Comparison of ENCODE assay signal across 1 cellular context in the genomic region with DNA sequence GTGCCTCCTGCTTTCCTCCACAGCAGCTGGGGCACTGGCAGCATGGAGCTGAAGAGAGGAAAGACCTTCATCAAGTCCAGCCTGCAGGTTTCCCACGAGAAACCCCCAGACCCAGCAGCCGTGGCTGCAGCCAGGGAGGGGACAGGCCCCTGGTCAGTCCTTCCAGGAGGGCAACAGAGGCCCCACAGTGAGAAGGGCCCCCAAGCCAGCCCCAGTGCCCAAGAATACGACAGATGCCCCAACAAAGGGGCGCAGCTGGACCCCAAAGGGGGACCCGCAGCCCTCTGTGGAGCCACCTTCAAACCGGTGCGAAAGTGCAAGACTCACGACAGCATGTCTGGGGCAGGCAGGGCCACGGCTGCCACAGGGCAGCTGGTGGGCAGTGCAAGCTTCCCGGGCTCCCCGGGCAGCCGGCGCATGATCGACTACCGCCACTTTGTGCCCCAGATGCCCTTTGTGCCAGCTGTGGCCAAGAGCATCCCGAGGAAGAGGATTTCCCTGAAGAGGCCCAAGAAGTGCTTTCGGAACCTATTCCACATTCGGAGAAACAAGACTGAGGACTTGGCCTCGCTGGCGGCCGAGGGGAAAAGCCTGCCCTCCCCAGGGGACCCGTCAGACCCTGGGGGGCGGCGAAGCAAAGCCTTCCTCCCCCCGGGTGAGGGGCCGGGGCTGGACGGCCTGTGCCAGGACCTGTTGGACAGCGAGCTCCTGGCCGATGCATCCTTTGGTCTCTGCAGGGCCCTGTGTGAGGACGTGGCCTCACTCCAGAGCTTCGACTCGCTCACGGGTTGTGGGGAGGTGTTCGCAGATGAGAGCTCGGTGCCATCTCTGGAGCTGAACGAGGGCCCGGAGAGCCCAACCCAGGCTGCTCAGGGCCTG.
TF ChIP-seq lines count a peak whose summit lies in the region.

No MANE protein-coding gene starts in this region.

TF ChIP-seq in H1, 55 proteins besides CTCF, POLR2A, EP300 and RAD21:
- TF ChIP-seq CBX8 (IDR thresholded peaks at IDR 0.05; ENCODE audit: borderline replicate concordance, low read depth, low read length) (no peak), TEAD4 (IDR thresholded peaks at IDR 0.05; ENCODE audit: low read depth, low read length) (no peak), BRCA1 (IDR thresholded peaks at IDR 0.05; ENCODE audit: low read depth, low read length) (no peak), JUND (IDR thresholded peaks at IDR 0.05; ENCODE audit: low read length) (no peak), JUN (IDR thresholded peaks at IDR 0.05; ENCODE audit: low read depth, low read length) (no peak), POU5F1 (IDR thresholded peaks at IDR 0.05; ENCODE audit: low read depth, low read length) (no peak), CEBPB (IDR thresholded peaks at IDR 0.05; ENCODE audit: low read depth, low read length) (no peak), RNF2 (IDR thresholded peaks at IDR 0.05; ENCODE audit: borderline replicate concordance, low read depth, low read length, missing control alignments, poor library complexity, severe bottlenecking) (no peak), CBX5 (IDR thresholded peaks at IDR 0.05; ENCODE audit: low read depth, low read length) (no peak), SAP30 (IDR thresholded peaks at IDR 0.05; ENCODE audit: insufficient read depth, insufficient replicate concordance, low read length) (no peak), POLR2AphosphoS5 (IDR thresholded peaks at IDR 0.05; ENCODE audit: low read depth, low read length) (no peak), NRF1 (IDR thresholded peaks at IDR 0.05; ENCODE audit: low read depth, low read length) (no peak), KDM5A (IDR thresholded peaks at IDR 0.05; ENCODE audit: low read length) (no peak), CHD2 (IDR thresholded peaks at IDR 0.05; ENCODE audit: low read length) (no peak), SP1 (IDR thresholded peaks at IDR 0.05; ENCODE audit: low read depth, low read length) (no peak), HDAC6 (IDR thresholded peaks at IDR 0.05; ENCODE audit: low read depth, low read length) (no peak), RFX5 (IDR thresholded peaks at IDR 0.05; ENCODE audit: borderline replicate concordance, low read depth, low read length) (no peak), HDAC2 (IDR thresholded peaks at IDR 0.05; ENCODE audit: borderline replicate concordance in 1 of 2, low read depth in 2 of 2, low read length in 2 of 2) (no peak)
- TF ChIP-seq, protein P1, sequence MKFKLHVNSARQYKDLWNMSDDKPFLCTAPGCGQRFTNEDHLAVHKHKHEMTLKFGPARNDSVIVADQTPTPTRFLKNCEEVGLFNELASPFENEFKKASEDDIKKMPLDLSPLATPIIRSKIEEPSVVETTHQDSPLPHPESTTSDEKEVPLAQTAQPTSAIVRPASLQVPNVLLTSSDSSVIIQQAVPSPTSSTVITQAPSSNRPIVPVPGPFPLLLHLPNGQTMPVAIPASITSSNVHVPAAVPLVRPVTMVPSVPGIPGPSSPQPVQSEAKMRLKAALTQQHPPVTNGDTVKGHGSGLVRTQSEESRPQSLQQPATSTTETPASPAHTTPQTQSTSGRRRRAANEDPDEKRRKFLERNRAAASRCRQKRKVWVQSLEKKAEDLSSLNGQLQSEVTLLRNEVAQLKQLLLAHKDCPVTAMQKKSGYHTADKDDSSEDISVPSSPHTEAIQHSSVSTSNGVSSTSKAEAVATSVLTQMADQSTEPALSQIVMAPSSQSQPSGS (IDR thresholded peaks at IDR 0.05; ENCODE audit: low read length) = no peak
- TF ChIP-seq, protein P2, sequence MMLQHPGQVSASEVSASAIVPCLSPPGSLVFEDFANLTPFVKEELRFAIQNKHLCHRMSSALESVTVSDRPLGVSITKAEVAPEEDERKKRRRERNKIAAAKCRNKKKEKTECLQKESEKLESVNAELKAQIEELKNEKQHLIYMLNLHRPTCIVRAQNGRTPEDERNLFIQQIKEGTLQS (IDR thresholded peaks at IDR 0.05; ENCODE audit: insufficient read depth, low read depth, low read length) = no peak
